ENCODE assay signal across 17 cellular contexts in the genomic region with DNA sequence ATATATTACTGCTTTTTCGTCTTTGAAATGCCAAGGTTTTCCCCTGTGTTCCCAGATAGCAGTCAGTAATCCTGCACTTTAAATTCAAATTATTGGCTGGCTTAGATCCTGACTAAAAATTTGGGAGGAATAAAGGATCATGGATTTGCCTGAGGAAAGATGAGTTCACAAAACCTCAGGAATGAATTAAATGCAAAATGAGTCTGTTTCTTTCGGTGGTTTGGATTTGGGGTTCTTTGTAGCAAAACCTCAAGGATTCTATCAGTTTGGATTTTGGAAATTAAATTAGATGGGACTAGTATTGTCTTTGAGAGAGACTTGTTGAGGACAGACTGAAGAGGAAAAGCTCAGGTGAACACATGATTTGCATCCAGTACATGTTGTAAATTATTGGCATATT.
"Had no signal": no experiment of that assay in that cellular context is flagged by ENCODE, and none has a peak within 500 bp of the region (broad histone marks: within the 10 kb centered on the region; RNA-seq: fewer than 3 reads in every experiment).

No MANE protein-coding gene starts in this region.

- H3K4me3 Mint-ChIP-seq: activated CD8-positive, alpha-beta memory T cell treated with anti-CD3 and anti-CD28 coated beads, Interleukin-2, amount 10 ng/mL, durations not matched to agents 7 days and 5 days; activated naive CD8-positive, alpha-beta T cell treated with anti-CD3 and anti-CD28 coated beads for 36 hours; activated T-cell treated with anti-CD3 and anti-CD28 coated beads, Interleukin-2, amount 50 U/mL, for 24 hours; mesothelial cell of epicardium; neural progenitor cell had no signal

- FAIRE-seq: endometrium, frontal cortex, small intestine had no signal

- H3K27ac ChIP-seq: neural progenitor cell, upper lobe of right lung had no signal

- H3K36me3 Mint-ChIP-seq: activated CD8-positive, alpha-beta memory T cell treated with anti-CD3 and anti-CD28 coated beads, Interleukin-2, amount 10 ng/mL, durations not matched to agents 7 days and 5 days; activated naive CD8-positive, alpha-beta T cell treated with anti-CD3 and anti-CD28 coated beads for 36 hours; mesothelial cell of epicardium; neural progenitor cell had no signal

- H3K9me3 Mint-ChIP-seq: activated naive CD8-positive, alpha-beta T cell treated with anti-CD3 and anti-CD28 coated beads for 36 hours; activated T-cell treated with anti-CD3 and anti-CD28 coated beads, Interleukin-2, amount 50 U/mL, for 24 hours; mesothelial cell of epicardium; neural progenitor cell had no signal

- H3K27me3 Mint-ChIP-seq: activated naive CD8-positive, alpha-beta T cell treated with anti-CD3 and anti-CD28 coated beads for 36 hours had no signal

- DNase-seq: activated CD4-positive, alpha-beta T cell treated with anti-CD3 and anti-CD28 coated beads, Interleukin-2, amount 50 U/mL, for 4 hours; activated CD8-positive, alpha-beta memory T cell treated with anti-CD3 and anti-CD28 coated beads, Interleukin-2, amount 10 ng/mL, durations not matched to agents 7 days and 5 days; activated gamma-delta T cell treated with Interleukin-2 at 50 U/mL for 16 hours; activated naive CD8-positive, alpha-beta T cell treated with anti-CD3 and anti-CD28 coated beads for 36 hours; activated T-cell treated with anti-CD3 and anti-CD28 coated beads, Interleukin-2, amount 50 U/mL, for 24 hours; heart left ventricle; islet precursor cell; left lung; small intestine; stimulated activated naive CD4-positive, alpha-beta T cell; upper lobe of right lung had no signal

- H3K9me3 ChIP-seq: esophagus muscularis mucosa, heart left ventricle, left lung, upper lobe of right lung had no signal

- H3K36me3 ChIP-seq: esophagus muscularis mucosa, heart left ventricle, left lung, neural progenitor cell, upper lobe of right lung had no signal

- ATAC-seq: activated CD4-positive, CD25-positive, alpha-beta regulatory T cell treated with anti-CD3 and anti-CD28 coated beads, Interleukin-2, amount 50 U/mL, for 24 hours; activated CD8-positive, alpha-beta memory T cell treated with anti-CD3 and anti-CD28 coated beads, Interleukin-2, amount 10 ng/mL, durations not matched to agents 7 days and 5 days; heart left ventricle; left lung; upper lobe of right lung had no signal

- H3K27me3 ChIP-seq: esophagus muscularis mucosa, heart left ventricle, left lung, neural progenitor cell, upper lobe of right lung had no signal

- H3K27ac Mint-ChIP-seq: activated CD8-positive, alpha-beta memory T cell treated with anti-CD3 and anti-CD28 coated beads, Interleukin-2, amount 10 ng/mL, durations not matched to agents 7 days and 5 days; activated naive CD8-positive, alpha-beta T cell treated with anti-CD3 and anti-CD28 coated beads for 36 hours; activated T-cell treated with anti-CD3 and anti-CD28 coated beads, Interleukin-2, amount 50 U/mL, for 24 hours; mesothelial cell of epicardium; neural progenitor cell had no signal

- H3K4me3 ChIP-seq: esophagus muscularis mucosa, heart left ventricle, left lung, neural progenitor cell, upper lobe of right lung had no signal
